ENCODE assay signal across 22 cellular contexts in genomic region chr14:43640718-43641267, GRCh38.
"Had no signal": no experiment of that assay in that cellular context is flagged by ENCODE, and none has a peak within 500 bp of the region (broad histone marks: within the 10 kb centered on the region; RNA-seq: fewer than 3 reads in every experiment).

No MANE protein-coding gene starts in this region.

- DNase-seq: colonic mucosa; cortex of kidney; effector CD8-positive, alpha-beta T cell; effector memory CD8-positive, alpha-beta T cell; endodermal cell; erythroblast; esophagus squamous epithelium; foreskin fibroblast; foreskin melanocyte; gastrocnemius medialis; glutamatergic neuron; head of caudate nucleus; heart right ventricle; hippocampal formation; left cardiac atrium; left lung; left ventricle myocardium superior; lower lobe of right lung; mesenchymal stem cell; mucosa of descending colon; naive B cell had no signal

- H3K27ac ChIP-seq: colonic mucosa, epithelial cell of prostate, esophagus squamous epithelium, gastrocnemius medialis, heart right ventricle, left lung, lower lobe of right lung had no signal
